ENCODE assay signal across 8 cellular contexts in genomic region chr20:38625896-38626295, GRCh38. TPM values are rescaled to one million over a fixed set of nuclear protein-coding genes. Genes with fewer than 3 reads are reported as not detected.
"Had no signal": no experiment of that assay in that cellular context is flagged by ENCODE, and none has a peak within 500 bp of the region (broad histone marks: within the 10 kb centered on the region; RNA-seq: fewer than 3 reads in every experiment).

No MANE protein-coding gene starts in this region.

- ATAC-seq: GM12878 had no signal

- DNase-seq: GDM1, GF-D8 had no signal

- H3K4me3 ChIP-seq: GM12878 had no signal

- FAIRE-seq: G401.6, GM12878, GM12891, GM12892, GM18507, GM19239 had no signal

RNA-seq across cellular contexts. Expression of gene ADIG, which starts 44.9 kb away (rescaled TPM):
- polyA plus RNA-seq: GM12878 had no signal
